Comparison of ENCODE assay signal across 8 cellular contexts in the genomic region with DNA sequence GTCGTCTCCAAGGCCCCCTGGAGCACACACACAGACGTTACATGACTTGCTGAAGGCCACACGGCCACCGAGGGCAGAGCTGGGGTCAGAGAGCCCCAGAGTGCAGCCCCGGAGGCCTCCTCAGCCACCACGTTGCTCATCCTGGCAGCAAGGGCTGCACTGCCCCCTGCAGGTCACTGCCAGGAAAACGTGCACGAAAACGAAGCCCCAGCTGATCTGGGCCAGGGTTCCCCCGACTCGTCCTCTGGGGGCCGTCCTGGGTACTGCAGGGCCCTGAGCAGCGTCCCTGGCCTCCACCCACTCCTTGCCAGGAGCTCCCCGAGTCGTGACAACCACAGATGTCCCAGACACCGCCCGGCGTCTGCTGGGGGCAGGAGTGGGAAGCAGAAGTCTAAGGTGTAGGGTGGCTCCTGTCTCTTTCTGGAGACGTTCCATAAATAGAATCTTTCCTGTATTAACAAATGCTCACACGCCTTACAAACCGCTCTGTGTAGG. TPM values are rescaled to one million over a fixed set of nuclear protein-coding genes. Genes with fewer than 3 reads are reported as not detected.
A peak's percentile ranks its signal among the peaks of the same experiment; 100 is the strongest.
DNase-seq lines count a peak whose midpoint lies in the region; ATAC-seq and TF ChIP-seq lines count a peak whose summit lies in the region.

No MANE protein-coding gene starts in this region.

- H2AFZ ChIP-seq in PC-3 (ENCODE audit: low read length) = no peak overlapping the region

- H3K27ac Mint-ChIP-seq in IgD-negative memory B cell = peak overlapping the region in 2 of 3 donors; percentile 94 to 97

- H3K4me3 Mint-ChIP-seq in IgD-negative memory B cell = peak overlapping the region; percentile 77 to 87 (median 84)

- H3K9me3 Mint-ChIP-seq in IgD-negative memory B cell = no peaks in the 10 kb centered on the region

- H3K4me3 ChIP-seq in PC-3 (ENCODE audit: low read length) (no peak overlapping the region), esophagus (ENCODE audit: low read depth in 1 of 2, low read length in 2 of 2) (no peak overlapping the region), muscle layer of colon (ENCODE audit: low read depth in 1 of 2, low read length in 2 of 2) (no peak overlapping the region)

- ATAC-seq in PC-3 (peak; percentile 5; the same call in 1 of the 2 replicates), GM21576 (IDR thresholded peaks at IDR 0.05; ENCODE audit: unreplicated experiment) (no peak)

- DNase-seq in GM10248 (ENCODE audit: extremely low spot score) (peak; percentile 88), PC-3 (peak; percentile 82)
- peak; percentile 96 for DNase-seq in activated T-cell treated with anti-CD3 and anti-CD28 coated beads, Interleukin-2, amount 50 U/mL, for 1 hour
- DNase-seq in stimulated activated CD8-positive, alpha-beta memory T cell treated with anti-CD3 and anti-CD28 coated beads, Interleukin-7, amount 100 ng/mL, for 1 hour (ENCODE audit: low read depth in 2 of 2) = peak; percentile 81 to 86

- H3K4me1 Mint-ChIP-seq in IgD-negative memory B cell = peaks cover 17 to 23% (median 18%) of the 10 kb centered on the region in 3 donors

- CTCF ChIA-PET in GM10248 (lab: Yijun Ruan, JAX) = interaction anchor here (0.7 to 4.0 kb wide), 34 partner anchors 8 to 264 kb away, joined by 3 to 79 read pairs (median 4); a partner anchor contains a TSS
- CTCF ChIA-PET in PC-3 (lab: Charles Lee) = interaction anchor here (0.5 kb wide), 1 partner anchor 593 kb away, joined by 15 read pairs; no protein-coding TSS in a partner anchor

- no peaks in the 10 kb centered on the region for H3K27me3 Mint-ChIP-seq in IgD-negative memory B cell

- peaks cover 2% of the 10 kb centered on the region for H3K36me3 Mint-ChIP-seq in IgD-negative memory B cell

- no peak overlapping the region for H3K9ac ChIP-seq in PC-3 (ENCODE audit: low read length)
- H3K9ac ChIP-seq in muscle layer of colon (ENCODE audit: low read length) = no peak overlapping the region

- H3K9me2 ChIP-seq in PC-3 (replicated peaks; ENCODE audit: low read length) = no peaks in the 10 kb centered on the region

- H3K27ac ChIP-seq in PC-3 (ENCODE audit: low read length) = no peak overlapping the region
- H3K27ac ChIP-seq in esophagus (ENCODE audit: low read depth in 2 of 2, low read length in 1 of 2) = peak overlapping the region; percentile 60 to 89
- peak overlapping the region; percentile 59 for H3K27ac ChIP-seq in muscle layer of colon (ENCODE audit: low read depth, low read length)

- intact Hi-C loops in PC-3 (cut with micrococcal nuclease) = no loop called here

- POLR2A ChIA-PET in GM10248 (lab: Yijun Ruan, JAX) = interaction anchor here (1.1 kb wide), 1 partner anchor 21 kb away, joined by 4 read pairs; a partner anchor contains a TSS
- POLR2A ChIA-PET in PC-3 (lab: Charles Lee; ENCODE audit: unreplicated experiment) = no interaction called here

- H3K9me3 ChIP-seq in PC-3 (ENCODE audit: low read length) (no peaks in the 10 kb centered on the region), esophagus (ENCODE audit: control insufficient read depth in 2 of 2, insufficient read depth in 1 of 2, low read depth in 1 of 2, low read length in 1 of 2) (no peaks in the 10 kb centered on the region), muscle layer of colon (ENCODE audit: low read length) (no peaks in the 10 kb centered on the region)

- H3K36me3 ChIP-seq in PC-3 (ENCODE audit: low read depth, low read length) (no peaks in the 10 kb centered on the region; the same call in 1 of the 2 replicates), esophagus (ENCODE audit: control insufficient read depth in 2 of 2, insufficient read depth in 2 of 2, low read length in 1 of 2) (peaks cover 0 to 10% of the 10 kb centered on the region in 2 donors), muscle layer of colon (ENCODE audit: insufficient read depth, low read length) (peaks cover 6% of the 10 kb centered on the region)

- no peaks in the 10 kb centered on the region for H3F3A ChIP-seq in PC-3 (ENCODE audit: low read length, unreplicated experiment)

- peaks cover 11% of the 10 kb centered on the region for H3K79me2 ChIP-seq in PC-3 (ENCODE audit: low read length)

- no TSS peak for BruUV-seq in PC-3 (replicated peaks; lab: Mats Ljungman, UMichigan)

- peak; percentile 98 for TF ChIP-seq CTCF in GM10248 (IDR thresholded peaks at IDR 0.05; ENCODE audit: control extremely low read depth, extremely low read depth, low read depth, missing control alignments)
- TF ChIP-seq CTCF in PC-3 (conservative IDR thresholded peaks at IDR 0.05; ENCODE audit: low read depth, low read length) = peak; percentile 93

- H3K27me3 ChIP-seq in PC-3 (ENCODE audit: low read length) (no peaks in the 10 kb centered on the region), esophagus (ENCODE audit: control insufficient read depth in 1 of 2, insufficient read depth in 2 of 2, low read length in 2 of 2) (no peaks in the 10 kb centered on the region), muscle layer of colon (ENCODE audit: control insufficient read depth in 1 of 2, insufficient read depth in 2 of 2, low read length in 2 of 2) (no peaks in the 10 kb centered on the region)

- no peaks in the 10 kb centered on the region for H4K20me1 ChIP-seq in PC-3 (ENCODE audit: low read length)

- H3K4me1 ChIP-seq in PC-3 (ENCODE audit: insufficient read depth, low read length) = peaks cover 10% of the 10 kb centered on the region; the same call in 1 of the 2 replicates
- H3K4me1 ChIP-seq in esophagus (ENCODE audit: control insufficient read depth in 2 of 2, insufficient read depth in 2 of 2, low read length in 1 of 2) = peaks cover 9 to 11% of the 10 kb centered on the region in 2 donors
- peaks cover 29% of the 10 kb centered on the region for H3K4me1 ChIP-seq in muscle layer of colon (ENCODE audit: insufficient read depth, low read length)

- 12 to 17% methylated on average over 21 of the region's 21 CpGs for WGBS in esophagus, 2 donors

- H3K4me2 ChIP-seq in PC-3 (ENCODE audit: low read length) = no peak overlapping the region

RNA-seq across cellular contexts. Expression of a gene that starts 3.4 kb away (rescaled TPM):
- polyA plus RNA-seq in IgD-negative memory B cell (13.8 TPM), esophagus (10 to 100 TPM; 13.9 to 16.8 TPM)
- total RNA-seq in PC-3 (2014; rRNA removed) = 28.5 and 44.0 TPM in 2 replicates

RNA-seq across cellular contexts. Expression of a gene that starts 14.4 kb away (rescaled TPM):
- polyA plus RNA-seq in IgD-negative memory B cell = 0.36 TPM
- 0.11 and 0.17 TPM in 2 replicates for total RNA-seq in PC-3 (2014; rRNA removed)
- polyA plus RNA-seq in esophagus = 1 to 10 TPM in 1 of 2 donors, under 1 TPM in 1; 0.57 to 2.0 TPM

RNA-seq across cellular contexts. Expression of a gene that starts 20.9 kb away (rescaled TPM):
- polyA plus RNA-seq in IgD-negative memory B cell (20.1 TPM), esophagus (10 to 100 TPM; 45.2 to 68.7 TPM)
- 119 and 152 TPM in 2 replicates for total RNA-seq in PC-3 (2014; rRNA removed)

RNA-seq across cellular contexts. Expression of a gene that starts 33.2 kb away (rescaled TPM):
- polyA plus RNA-seq in IgD-negative memory B cell (15.8 TPM), esophagus (1 to 10 TPM in 1 of 2 donors, under 1 TPM in 1; 0.86 to 1.1 TPM)
- 0.35 TPM in 1 of 2 replicates, not detected in the other for total RNA-seq in PC-3 (2014; rRNA removed)

RNA-seq across cellular contexts. Expression of a gene that starts 49.8 kb away (rescaled TPM):
- polyA plus RNA-seq in IgD-negative memory B cell (not detected), esophagus (1 to 10 TPM; 3.0 to 5.3 TPM)
- 0.18 TPM in 1 of 2 replicates, not detected in the other for total RNA-seq in PC-3 (2014; rRNA removed)
